ENCODE assay signal across 10 cellular contexts in the genomic region with DNA sequence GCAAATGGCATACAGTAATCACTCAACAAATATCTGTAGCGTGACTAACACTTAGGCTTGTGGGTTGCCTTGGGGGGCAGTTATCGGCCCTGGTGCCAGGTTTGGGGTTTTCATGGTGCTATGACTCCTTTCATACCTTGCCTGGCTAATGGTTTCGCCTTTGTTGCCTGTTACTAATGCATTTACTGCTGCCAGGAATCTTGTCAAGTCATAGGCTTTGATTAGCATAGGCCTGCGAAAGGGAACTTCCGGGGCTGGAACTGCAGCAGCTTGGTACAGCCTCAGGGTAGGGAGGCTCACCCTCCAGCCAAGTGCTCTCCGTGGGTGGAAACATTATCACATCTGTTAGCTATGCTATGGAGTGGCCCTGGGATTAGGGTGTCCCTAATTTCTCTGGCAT. TPM values are rescaled to one million over a fixed set of nuclear protein-coding genes. Genes with fewer than 3 reads are reported as not detected.
DNase-seq lines count a peak whose midpoint lies in the region; FAIRE-seq and TF ChIP-seq lines count a peak whose summit lies in the region.
"Had no signal": no experiment of that assay in that cellular context is flagged by ENCODE, and none has a peak within 500 bp of the region (broad histone marks: within the 10 kb centered on the region; RNA-seq: fewer than 3 reads in every experiment).

No MANE protein-coding gene starts in this region.

- peak overlapping the region; percentile 66 for H3K27ac ChIP-seq in keratinocyte (ENCODE audit: control insufficient read depth, insufficient read depth, low read length)

- no peaks in the 10 kb centered on the region for H3K9me3 ChIP-seq in keratinocyte (ENCODE audit: control insufficient read depth, low read depth, low read length)
- H3K9me3 ChIP-seq: esophagus squamous epithelium had no signal

- H3K27me3 ChIP-seq in keratinocyte (ENCODE audit: control insufficient read depth, extremely low read depth, insufficient read depth, low read length) = no peaks in the 10 kb centered on the region

- H3K4me2 ChIP-seq in keratinocyte (ENCODE audit: control insufficient read depth, extremely low read depth, insufficient read depth, low read depth, low read length) = peak overlapping the region; percentile 8

- H2AFZ ChIP-seq in keratinocyte (ENCODE audit: control insufficient read depth, low read length) = no peak overlapping the region

- no peaks in the 10 kb centered on the region for H3K36me3 ChIP-seq in keratinocyte (ENCODE audit: control insufficient read depth in 2 of 2, extremely low read depth in 1 of 2, insufficient read depth in 2 of 2, low read length in 2 of 2)
- H3K36me3 ChIP-seq: esophagus squamous epithelium had no signal

- no peaks in the 10 kb centered on the region for H3K79me2 ChIP-seq in keratinocyte (ENCODE audit: control insufficient read depth, insufficient read depth, low read length)

- peaks cover 18% of the 10 kb centered on the region for H3K4me1 ChIP-seq in keratinocyte (ENCODE audit: control insufficient read depth, extremely low read depth, insufficient read depth, low read length)

- H3K4me3 ChIP-seq in AG10803 (ENCODE audit: low read length) (no peak overlapping the region), astrocyte of the spinal cord (ENCODE audit: low read depth, low read length) (no peak overlapping the region), keratinocyte (ENCODE audit: control insufficient read depth in 2 of 3, extremely low read depth in 1 of 3, insufficient read depth in 2 of 3, low read depth in 1 of 3, low read length in 3 of 3) (no peak overlapping the region)
- H3K4me3 ChIP-seq: esophagus squamous epithelium had no signal

- TF ChIP-seq CTCF in AG10803 (conservative IDR thresholded peaks at IDR 0.05; ENCODE audit: low read length) (no peak), astrocyte of the spinal cord (IDR thresholded peaks at IDR 0.05; ENCODE audit: low read depth, low read length) (no peak), keratinocyte (optimal IDR thresholded peaks at IDR 0.05 in 1 of 3, IDR thresholded peaks at IDR 0.05 in 1 of 3, conservative IDR thresholded peaks at IDR 0.05 in 1 of 3; ENCODE audit: extremely low read depth in 1 of 3, insufficient read depth in 2 of 3, low read length in 3 of 3) (no peak)

- FAIRE-seq in keratinocyte (lab: Jason Lieb, UNC) = peak; percentile 100

- no peaks in the 10 kb centered on the region for H4K20me1 ChIP-seq in keratinocyte (ENCODE audit: control insufficient read depth, extremely low read depth, insufficient read depth, low read length)

- H3K9me1 ChIP-seq in keratinocyte (ENCODE audit: control insufficient read depth, extremely low read depth, insufficient read depth, low read length) = no peaks in the 10 kb centered on the region

- dilution Hi-C loops in keratinocyte (cut with MboI; ENCODE audit: extremely low pct_ligation_motif_present, low sequenced_read_pairs) = no loop called here

- H3K9ac ChIP-seq in keratinocyte (ENCODE audit: control insufficient read depth, extremely low read depth, insufficient read depth, low read length) = no peak overlapping the region

- DNase-seq in AG10803 (ENCODE audit: low read depth) (peak; percentile 99), HK-2 (ENCODE audit: unreplicated experiment) (peak; percentile 71), astrocyte of the spinal cord (ENCODE audit: low read depth, low spot score) (peak; percentile 96), keratinocyte (ENCODE audit: low read depth, low spot score) (peak; percentile 98), NK-92 (lab: John Stamatoyannopoulos, UW; ENCODE audit: unreplicated experiment) (no peak), ureter (ENCODE audit: low spot score) (no peak), NCI-H1092 treated with DMSO at 0.1 percent for 48 hours (lab: John Stamatoyannopoulos, UW) (no peak), GF-D8 (lab: John Stamatoyannopoulos, UW) (no peak)
- DNase-seq: esophagus squamous epithelium, KG1 had no signal

- in situ Hi-C loops in astrocyte of the spinal cord (cut with HindIII; ENCODE audit: low sequenced_read_pairs) = no loop called here

RNA-seq across cellular contexts. Expression of a gene that starts 13.2 kb away (rescaled TPM):
- 0.04 TPM in 1 of 3 replicates, not detected in the others for polyA plus RNA-seq in keratinocyte
- polyA plus RNA-seq in keratinocyte (2011; ENCODE audit: low read depth) = not detected
- not detected in 2 replicates for polyA plus RNA-seq in keratinocyte (2011; cell fraction: cytosol; rRNA removed)
- not detected in 2 replicates for polyA plus RNA-seq in keratinocyte (2011; cell fraction: nucleus; rRNA removed)
- polyA plus RNA-seq in keratinocyte (2012; ENCODE audit: low replicate concordance) = 0.25 and 0.79 TPM in 2 replicates
- polyA minus RNA-seq in keratinocyte = not detected in 3 replicates
- polyA minus RNA-seq in keratinocyte (2011; cell fraction: cytosol; rRNA and poly(A)+ RNA removed) = not detected
- not detected in 2 replicates for polyA minus RNA-seq in keratinocyte (2011; cell fraction: nucleus; rRNA and poly(A)+ RNA removed)
- total RNA-seq in ureter = 0.78 TPM

RNA-seq across cellular contexts. Expression of a gene that starts 52.1 kb away (rescaled TPM):
- polyA plus RNA-seq in keratinocyte = 207 to 270 TPM (median 227 TPM) in 3 replicates
- polyA plus RNA-seq in keratinocyte (2011; ENCODE audit: low read depth) = 354 TPM
- polyA plus RNA-seq in keratinocyte (2011; cell fraction: cytosol; rRNA removed) = 220 and 314 TPM in 2 replicates
- polyA plus RNA-seq in keratinocyte (2011; cell fraction: nucleus; rRNA removed) = 197 and 212 TPM in 2 replicates
- 157 and 239 TPM in 2 replicates for polyA plus RNA-seq in keratinocyte (2012; ENCODE audit: low replicate concordance)
- 54.7 to 217 TPM (median 152 TPM) in 3 replicates for polyA minus RNA-seq in keratinocyte
- 109 TPM for polyA minus RNA-seq in keratinocyte (2011; cell fraction: cytosol; rRNA and poly(A)+ RNA removed)
- polyA minus RNA-seq in keratinocyte (2011; cell fraction: nucleus; rRNA and poly(A)+ RNA removed) = 51.4 and 93.2 TPM in 2 replicates
- total RNA-seq in ureter = 117 TPM

Comparison
In these comparisons a context has a peak if more than half of its experiments do, and no peak if none do; other contexts are left out.
1. DNase-seq: peak in AG10803 (single experiment), HK-2 (single experiment), astrocyte of the spinal cord (single experiment) and keratinocyte (single experiment); none in NK-92 (single experiment), ureter (single experiment), NCI-H1092 treated with DMSO at 0.1 percent for 48 hours (single experiment) and GF-D8 (single experiment).